In the genomic region with DNA sequence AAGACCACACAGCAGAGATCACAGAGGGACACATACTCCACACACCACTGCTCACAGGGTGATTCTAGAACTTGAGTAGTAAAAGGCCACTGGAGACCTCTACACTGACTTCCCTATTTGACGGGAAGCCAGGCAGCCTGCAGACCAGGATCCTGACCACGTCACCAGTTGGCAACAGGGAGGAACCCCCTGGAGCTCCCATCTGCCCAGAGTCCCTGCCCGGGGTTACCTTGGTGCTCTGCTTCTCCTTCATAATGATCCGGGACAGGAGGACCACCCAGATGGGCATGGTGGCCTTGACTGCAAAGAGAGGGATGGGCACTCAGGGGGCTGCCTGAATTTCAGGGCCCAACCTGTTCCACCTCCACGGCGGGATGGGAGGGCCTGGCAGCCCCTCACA, we compare ENCODE assay signal across 8 cellular contexts. TPM values are rescaled to one million over a fixed set of nuclear protein-coding genes. Genes with fewer than 3 reads are reported as not detected.
DNase-seq lines count a peak whose midpoint lies in the region; ATAC-seq lines count a peak whose summit lies in the region.

No MANE protein-coding gene starts in this region.

- DNase-seq in T-helper 1 cell (no peak), NT2/D1 (ENCODE audit: low read depth, low spot score) (no peak), dermis blood vessel endothelial cell (peak; percentile 46), NCI-H1048 (lab: John Stamatoyannopoulos, UW) (no peak)
- DNase-seq in naive thymus-derived CD8-positive, alpha-beta T cell, result no peak

- peak overlapping the region; percentile 99 for H3K9ac ChIP-seq in NT2/D1 (ENCODE audit: insufficient read length, low read depth)

- peaks cover 2% of the 10 kb centered on the region for H3K9me3 Mint-ChIP-seq in T-helper 1 cell treated with Interleukin-12 subunit alpha and Interleukin-12 subunit beta and Interleukin-4 antibody, amounts not matched to agents 30 μg/mL and 1 μg/mL, for 36 hours
- no peaks in the 10 kb centered on the region for H3K9me3 Mint-ChIP-seq in naive thymus-derived CD8-positive, alpha-beta T cell

- no peaks in the 10 kb centered on the region for H3K9me3 ChIP-seq in NT2/D1 (ENCODE audit: insufficient read depth, low read length)

- POLR2A ChIA-PET in naive thymus-derived CD8-positive, alpha-beta T cell (lab: Charles Lee), result interaction anchor here (1.1 to 5.6 kb wide), 3 partner anchors 16 to 57 kb away, joined by 5 to 39 read pairs (median 11); a partner anchor contains a TSS

- H3K27me3 Mint-ChIP-seq in T-helper 1 cell treated with Interleukin-12 subunit alpha and Interleukin-12 subunit beta and Interleukin-4 antibody, amounts not matched to agents 30 μg/mL and 1 μg/mL, for 36 hours (ENCODE audit: low read depth), result no peaks in the 10 kb centered on the region
- no peaks in the 10 kb centered on the region for H3K27me3 Mint-ChIP-seq in naive thymus-derived CD8-positive, alpha-beta T cell

- peaks cover 48% of the 10 kb centered on the region for H3K36me3 Mint-ChIP-seq in T-helper 1 cell treated with Interleukin-12 subunit alpha and Interleukin-12 subunit beta and Interleukin-4 antibody, amounts not matched to agents 30 μg/mL and 1 μg/mL, for 36 hours (ENCODE audit: low read depth)
- peaks cover 3 to 32% (median 4%) of the 10 kb centered on the region in 3 donors for H3K36me3 Mint-ChIP-seq in naive thymus-derived CD8-positive, alpha-beta T cell

- H3K4me3 ChIP-seq in NT2/D1 (ENCODE audit: insufficient read length, low read depth), result peak overlapping the region; percentile 100

- ATAC-seq in naive thymus-derived CD8-positive, alpha-beta T cell, result no peak
- ATAC-seq in GM18517 (IDR thresholded peaks at IDR 0.05; ENCODE audit: unreplicated experiment) (no peak), esophagus mucosa (no peak)

- H3K4me1 ChIP-seq in NT2/D1 (ENCODE audit: insufficient read depth, insufficient read length), result peaks cover 18% of the 10 kb centered on the region

- H3K27ac Mint-ChIP-seq in T-helper 1 cell treated with Interleukin-12 subunit alpha and Interleukin-12 subunit beta and Interleukin-4 antibody, amounts not matched to agents 30 μg/mL and 1 μg/mL, for 36 hours, result peak overlapping the region; percentile 83
- H3K27ac Mint-ChIP-seq in naive thymus-derived CD8-positive, alpha-beta T cell, result peak overlapping the region in 9 of 10 donors; percentile 63 to 93 (median 83)

- no peaks in the 10 kb centered on the region for H3K27me3 ChIP-seq in NT2/D1 (ENCODE audit: insufficient read depth, insufficient read length)

- peaks cover 57% of the 10 kb centered on the region for H3K4me1 Mint-ChIP-seq in T-helper 1 cell treated with Interleukin-12 subunit alpha and Interleukin-12 subunit beta and Interleukin-4 antibody, amounts not matched to agents 30 μg/mL and 1 μg/mL, for 36 hours (ENCODE audit: low read depth)
- H3K4me1 Mint-ChIP-seq in naive thymus-derived CD8-positive, alpha-beta T cell, result peaks cover 15 to 77% (median 57%) of the 10 kb centered on the region in 4 donors

- H3K4me3 Mint-ChIP-seq in T-helper 1 cell treated with Interleukin-12 subunit alpha and Interleukin-12 subunit beta and Interleukin-4 antibody, amounts not matched to agents 30 μg/mL and 1 μg/mL, for 36 hours, result peak overlapping the region; percentile 90
- H3K4me3 Mint-ChIP-seq in naive thymus-derived CD8-positive, alpha-beta T cell, result peak overlapping the region; percentile 70 to 94 (median 82)

- H3K36me3 ChIP-seq in NT2/D1 (ENCODE audit: insufficient read depth, insufficient read length, low read length), result peaks cover 71% of the 10 kb centered on the region

RNA-seq across cellular contexts. Expression of a gene that starts 0.9 kb away (rescaled TPM):
- total RNA-seq in dermis blood vessel endothelial cell, result 24.5 and 34.1 TPM in 2 replicates
- 10 to 100 TPM; 31.5 to 34.2 TPM for total RNA-seq in naive thymus-derived CD8-positive, alpha-beta T cell
- polyA plus RNA-seq in naive thymus-derived CD8-positive, alpha-beta T cell, result 10 to 100 TPM; 13.6 to 22.3 (median 16.1) TPM
- total RNA-seq in esophagus mucosa, result 28.4 TPM

RNA-seq across cellular contexts. Expression of a gene that starts 29.0 kb away (rescaled TPM):
- total RNA-seq in dermis blood vessel endothelial cell (2.7 and 10.3 TPM in 2 replicates), esophagus mucosa (17.7 TPM)
- 10 to 100 TPM; 75.6 to 82.0 TPM for total RNA-seq in naive thymus-derived CD8-positive, alpha-beta T cell
- 10 to 100 TPM in 1 of 3 donors, 1 to 10 TPM in 2; 4.7 to 17.8 (median 8.6) TPM for polyA plus RNA-seq in naive thymus-derived CD8-positive, alpha-beta T cell

RNA-seq across cellular contexts. Expression of a gene that starts 56.7 kb away (rescaled TPM):
- total RNA-seq in dermis blood vessel endothelial cell (5.3 and 5.4 TPM in 2 replicates), esophagus mucosa (6.3 TPM)
- 10 to 100 TPM; 16.5 to 18.5 TPM for total RNA-seq in naive thymus-derived CD8-positive, alpha-beta T cell
- 1 to 10 TPM; 2.7 to 3.9 (median 3.1) TPM for polyA plus RNA-seq in naive thymus-derived CD8-positive, alpha-beta T cell
